ENCODE assay signal across 8 cellular contexts in the genomic region with DNA sequence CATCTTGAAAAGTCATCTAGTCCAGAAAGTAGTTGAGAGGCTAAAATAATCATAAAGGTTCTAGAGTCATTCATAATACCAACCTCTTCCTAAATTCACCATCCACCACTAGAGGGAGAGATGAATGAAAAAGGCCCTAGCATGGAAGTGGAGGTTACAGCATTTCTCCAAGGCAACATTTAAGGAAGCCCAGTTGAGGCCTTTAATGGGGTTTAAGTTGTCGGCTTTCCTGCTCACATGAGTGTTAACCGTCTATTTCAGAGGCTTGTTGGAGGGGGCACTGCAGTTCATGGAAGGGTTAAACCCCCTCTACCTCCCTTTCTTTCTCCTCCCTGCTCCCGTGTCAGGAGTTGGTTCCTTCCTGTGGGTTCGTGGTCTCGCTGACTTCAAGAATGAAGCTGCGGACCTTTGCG. TPM values are rescaled to one million over a fixed set of nuclear protein-coding genes. Genes with fewer than 3 reads are reported as not detected.
DNase-seq lines count a peak whose midpoint lies in the region; FAIRE-seq and TF ChIP-seq lines count a peak whose summit lies in the region.

No MANE protein-coding gene starts in this region.

- H3K9me3 ChIP-seq in HEK293 (ENCODE audit: control insufficient read depth, insufficient read depth, low read depth, low read length), result no peaks in the 10 kb centered on the region
- no peaks in the 10 kb centered on the region for H3K9me3 ChIP-seq in SU-DHL-6 (ENCODE audit: insufficient read depth, low read length)
- H3K9me3 ChIP-seq in small intestine (ENCODE audit: control insufficient read depth, low read depth), result no peaks in the 10 kb centered on the region

- H3K79me2 ChIP-seq in SU-DHL-6 (ENCODE audit: insufficient read depth, low read length), result no peaks in the 10 kb centered on the region

- no peak overlapping the region for H3K4me2 ChIP-seq in SU-DHL-6 (ENCODE audit: low read depth, low read length, poor library complexity, severe bottlenecking)

- H3K4me3 ChIP-seq in HEK293 (ENCODE audit: low read depth, low read length) (no peak overlapping the region), SU-DHL-6 (ENCODE audit: insufficient read depth, low read length, poor library complexity, severe bottlenecking) (no peak overlapping the region), small intestine (ENCODE audit: low read depth in 1 of 2, low read length in 2 of 2) (no peak overlapping the region)

- H3K27me3 ChIP-seq in SU-DHL-6 (ENCODE audit: low read length) (no peaks in the 10 kb centered on the region), small intestine (ENCODE audit: control insufficient read depth in 2 of 2, insufficient read depth in 2 of 2, low read length in 2 of 2) (peaks cover 0 to 3% of the 10 kb centered on the region in 2 donors)

- POLR2A ChIA-PET in HEK293 (lab: Yijun Ruan, JAX), result no interaction called here

- peaks cover 0 to 2% of the 10 kb centered on the region in 2 donors for H3K36me3 Mint-ChIP-seq in CD14-positive monocyte

- CTCF ChIA-PET in HEK293 (lab: Yijun Ruan, JAX), result interaction anchor here (0.6 to 3.0 kb wide), 21 partner anchors 10 to 488 kb away, joined by 3 to 13 read pairs (median 4); no protein-coding TSS in a partner anchor

- H3K36me3 ChIP-seq in HEK293 (ENCODE audit: control insufficient read depth in 2 of 2, insufficient read depth in 1 of 2, low read length in 2 of 2) (no peaks in the 10 kb centered on the region), SU-DHL-6 (ENCODE audit: low read length) (no peaks in the 10 kb centered on the region), small intestine (ENCODE audit: control insufficient read depth in 2 of 2, insufficient read depth in 2 of 2, low read length in 2 of 2) (no peaks in the 10 kb centered on the region)

- peaks cover 0 to 3% (median 0%) of the 10 kb centered on the region in 3 donors for H3K27me3 Mint-ChIP-seq in CD14-positive monocyte (ENCODE audit: low read depth in 3 of 3)

- intact Hi-C loops in CD14-positive monocyte (cut with micrococcal nuclease), result loop anchor here (5.0 to 10.0 kb wide), 5 partner anchors 73 to 935 kb away; no protein-coding TSS in a partner anchor
- intact Hi-C loops in head of caudate nucleus (cut with DNase I), result loop anchor here (5.0 to 10.0 kb wide), 4 partner anchors 95 to 545 kb away; no protein-coding TSS in a partner anchor

- H3K9ac ChIP-seq in SU-DHL-6 (ENCODE audit: low read length), result no peak overlapping the region

- FAIRE-seq in small intestine (lab: Jason Lieb, UNC), result no peak

- H3K9me3 Mint-ChIP-seq in CD14-positive monocyte, result peaks cover 0 to 4% (median 2%) of the 10 kb centered on the region in 7 donors

- peaks cover 6% of the 10 kb centered on the region for H3F3A ChIP-seq in SU-DHL-6 (ENCODE audit: insufficient read depth)

- peaks cover 32% of the 10 kb centered on the region for H3K4me1 Mint-ChIP-seq in CD14-positive monocyte

- DNase-seq in CD14-positive monocyte (ENCODE audit: low spot score), result no peak
- DNase-seq in fibroblast of gingiva (ENCODE audit: low read depth), result peak; percentile 54
- peak; percentile 45 for DNase-seq in small intestine
- no peak for DNase-seq in retina
- DNase-seq in stimulated activated naive CD4-positive, alpha-beta T cell treated with Interleukin-2 at 50 U/mL for 16 hours (lab: John Stamatoyannopoulos, UW), result no peak
- DNase-seq in head of caudate nucleus, result no peak

- H3K4me1 ChIP-seq in HEK293 (ENCODE audit: control insufficient read depth, insufficient read depth, low read length) (peaks cover 11% of the 10 kb centered on the region), small intestine (ENCODE audit: control insufficient read depth in 2 of 2, insufficient read depth in 1 of 2, low read depth in 1 of 2, low read length in 1 of 2) (peaks cover 0 to 6% of the 10 kb centered on the region in 2 donors)

- WGBS in small intestine, 3 donors, result 69 to 86% (median 82%) methylated on average over 7 of the region's 7 CpGs

- peak; percentile 72 for TF ChIP-seq CTCF in CD14-positive monocyte (IDR thresholded peaks at IDR 0.05)
- TF ChIP-seq CTCF in HEK293 (tag by site-specific recombination; IDR thresholded peaks at IDR 0.05), result no peak
- TF ChIP-seq CTCF in SU-DHL-6 (IDR thresholded peaks at IDR 0.05; ENCODE audit: insufficient read depth, low read length, poor library complexity, severe bottlenecking), result peak; percentile 38

- H2AFZ ChIP-seq in SU-DHL-6 (ENCODE audit: low read depth, low read length, severe bottlenecking), result no peak overlapping the region

- no peaks in the 10 kb centered on the region for H3K9me2 ChIP-seq in SU-DHL-6 (replicated peaks; ENCODE audit: insufficient read depth, low read length)

- no peak overlapping the region for H3K27ac ChIP-seq in HEK293 (ENCODE audit: extremely low read depth, low read depth, low read length)
- no peak overlapping the region for H3K27ac ChIP-seq in SU-DHL-6 (ENCODE audit: low read depth, low read length)
- H3K27ac ChIP-seq in small intestine (ENCODE audit: low read depth in 1 of 2, low read length in 1 of 2), result no peak overlapping the region

- H3K4me3 Mint-ChIP-seq in CD14-positive monocyte, result peak overlapping the region; percentile 64 to 66

- H3K27ac Mint-ChIP-seq in CD14-positive monocyte, result peak overlapping the region; percentile 59 to 89 (median 83)

- H4K20me1 ChIP-seq in SU-DHL-6 (ENCODE audit: low read depth, low read length), result no peaks in the 10 kb centered on the region

TF ChIP-seq in HEK293, 187 proteins besides CTCF, POLR2A, EP300 and RAD21:
- TF ChIP-seq ZNF585B (tag by site-specific recombination; IDR thresholded peaks at IDR 0.05), result no peak
- TF ChIP-seq, protein P1, sequence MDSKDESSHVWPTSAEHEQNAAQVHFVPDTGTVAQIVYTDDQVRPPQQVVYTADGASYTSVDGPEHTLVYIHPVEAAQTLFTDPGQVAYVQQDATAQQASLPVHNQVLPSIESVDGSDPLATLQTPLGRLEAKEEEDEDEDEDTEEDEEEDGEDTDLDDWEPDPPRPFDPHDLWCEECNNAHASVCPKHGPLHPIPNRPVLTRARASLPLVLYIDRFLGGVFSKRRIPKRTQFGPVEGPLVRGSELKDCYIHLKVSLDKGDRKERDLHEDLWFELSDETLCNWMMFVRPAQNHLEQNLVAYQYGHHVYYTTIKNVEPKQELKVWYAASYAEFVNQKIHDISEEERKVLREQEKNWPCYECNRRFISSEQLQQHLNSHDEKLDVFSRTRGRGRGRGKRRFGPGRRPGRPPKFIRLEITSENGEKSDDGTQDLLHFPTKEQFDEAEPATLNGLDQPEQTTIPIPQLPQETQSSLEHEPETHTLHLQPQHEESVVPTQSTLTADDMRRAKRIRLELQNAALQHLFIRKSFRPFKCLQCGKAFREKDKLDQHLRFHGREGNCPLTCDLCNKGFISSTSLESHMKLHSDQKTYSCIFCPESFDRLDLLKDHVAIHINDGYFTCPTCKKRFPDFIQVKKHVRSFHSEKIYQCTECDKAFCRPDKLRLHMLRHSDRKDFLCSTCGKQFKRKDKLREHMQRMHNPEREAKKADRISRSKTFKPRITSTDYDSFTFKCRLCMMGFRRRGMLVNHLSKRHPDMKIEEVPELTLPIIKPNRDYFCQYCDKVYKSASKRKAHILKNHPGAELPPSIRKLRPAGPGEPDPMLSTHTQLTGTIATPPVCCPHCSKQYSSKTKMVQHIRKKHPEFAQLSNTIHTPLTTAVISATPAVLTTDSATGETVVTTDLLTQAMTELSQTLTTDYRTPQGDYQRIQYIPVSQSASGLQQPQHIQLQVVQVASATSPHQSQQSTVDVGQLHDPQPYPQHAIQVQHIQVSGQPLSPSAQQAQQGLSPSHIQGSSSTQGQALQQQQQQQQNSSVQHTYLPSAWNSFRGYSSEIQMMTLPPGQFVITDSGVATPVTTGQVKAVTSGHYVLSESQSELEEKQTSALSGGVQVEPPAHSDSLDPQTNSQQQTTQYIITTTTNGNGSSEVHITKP (tag by site-specific recombination; IDR thresholded peaks at IDR 0.05), result 0 out of 2 replicates have a peak, but pooled peaks have one; percentile 21

RNA-seq across cellular contexts. Expression of a gene that starts 3.8 kb away (rescaled TPM):
- polyA plus RNA-seq in CD14-positive monocyte, result 10 to 100 TPM; 53.7 to 62.8 TPM
- polyA plus RNA-seq in small intestine, result 1 to 10 TPM in 2 of 3 donors, under 1 TPM in 1; 0.89 to 4.4 (median 2.7) TPM

Comparison
In these comparisons a context has a peak if more than half of its experiments do, and no peak if none do; other contexts are left out.
1. DNase-seq: peak in fibroblast of gingiva (single experiment) and small intestine (single experiment); none in CD14-positive monocyte (single experiment), retina (single experiment), stimulated activated naive CD4-positive, alpha-beta T cell treated with Interleukin-2 at 50 U/mL for 16 hours (single experiment) and head of caudate nucleus (0 of 42).
2. RNA of a gene that starts 3.8 kb away (polyA plus RNA-seq): 53.7 to 62.8 TPM in CD14-positive monocyte; 0.89 to 4.4 TPM in small intestine; every median in the first group is over 10 times any median in the second.